Comparison of ENCODE assay signal across 10 cellular contexts in genomic region chr1:181483084-181483559, GRCh38. TPM values are rescaled to one million over a fixed set of nuclear protein-coding genes. Genes with fewer than 3 reads are reported as not detected.
DNase-seq lines count a peak whose midpoint lies in the region.
"Had no signal": no experiment of that assay in that cellular context is flagged by ENCODE, and none has a peak within 500 bp of the region (broad histone marks: within the 10 kb centered on the region; RNA-seq: fewer than 3 reads in every experiment).

Gene CACNA1E, plus strand, starts transcription at chr1:181483517. Its CDS starts 228 bp downstream, at chr1:181483745.

- H3K4me2 ChIP-seq in neuronal stem cell (ENCODE audit: insufficient read depth, low read length, poor library complexity, severe bottlenecking) = peak within 1 kb of the TSS; percentile 97

- H4K8ac ChIP-seq in neuronal stem cell (ENCODE audit: low read depth, low read length) = no peak within 1 kb of the TSS

- H3K9me3 ChIP-seq in ES-I3 (ENCODE audit: control insufficient read depth, insufficient read depth, low read length) (no peaks in the 10 kb centered on the region; the same call in 1 of the 2 replicates), ectodermal cell (ENCODE audit: control insufficient read depth, low read length) (peaks cover 2% of the 10 kb centered on the region), neuronal stem cell (replicated peaks in 1 of 2; ENCODE audit: control insufficient read depth in 2 of 2, insufficient read depth in 1 of 2, low read depth in 1 of 2, low read length in 2 of 2) (peaks cover 0 to 4% of the 10 kb centered on the region in 2 donors)
- H3K9me3 ChIP-seq: prostate gland had no signal

- H3K9ac ChIP-seq in ES-I3 (ENCODE audit: low read depth, low read length) (peak within 1 kb of the TSS; percentile 66), neuronal stem cell (ENCODE audit: low read depth, low read length, poor library complexity) (peak within 1 kb of the TSS; percentile 79)

- H3K4ac ChIP-seq in neuronal stem cell (ENCODE audit: low read length) = no peak within 1 kb of the TSS

- H4K91ac ChIP-seq in neuronal stem cell (ENCODE audit: low read depth, low read length, poor library complexity) = no peak within 1 kb of the TSS

- no peak within 1 kb of the TSS for H2AK5ac ChIP-seq in neuronal stem cell (ENCODE audit: low read depth, low read length)

- H3K4me3 ChIP-seq in ectodermal cell (ENCODE audit: insufficient read depth, low read depth, low read length) (peak within 1 kb of the TSS; percentile 34), neuronal stem cell (ENCODE audit: low read length in 2 of 2) (peak within 1 kb of the TSS in 1 of 2 donors; percentile 76)

- H3K27ac ChIP-seq in ectodermal cell (ENCODE audit: insufficient read depth, low read depth, low read length, poor library complexity, severe bottlenecking) (no peak within 1 kb of the TSS), neuronal stem cell (replicated peaks; ENCODE audit: low read length) (no peak within 1 kb of the TSS)
- H3K27ac ChIP-seq: prostate gland had no signal

- no peak within 1 kb of the TSS for H3K23ac ChIP-seq in neuronal stem cell (ENCODE audit: low read depth, low read length, poor library complexity)

- H2AFZ ChIP-seq in neuronal stem cell (ENCODE audit: low read length) = peak within 1 kb of the TSS; percentile 89

- H3K36me3 ChIP-seq in ES-I3 (ENCODE audit: insufficient read depth, low read length) = no peaks in the 10 kb centered on the region
- no peaks in the 10 kb centered on the region for H3K36me3 ChIP-seq in ectodermal cell (ENCODE audit: control insufficient read depth, insufficient read depth, low read length)
- no peaks in the 10 kb centered on the region for H3K36me3 ChIP-seq in neuronal stem cell (replicated peaks in 1 of 2; ENCODE audit: control insufficient read depth in 2 of 2, insufficient read depth in 2 of 2, low read length in 2 of 2)
- H3K36me3 ChIP-seq: prostate gland had no signal

- H2BK5ac ChIP-seq in neuronal stem cell (ENCODE audit: low read length) = no peak within 1 kb of the TSS

- H3K18ac ChIP-seq in neuronal stem cell (ENCODE audit: low read length) = peak within 1 kb of the TSS; percentile 93

- H3K27me3 ChIP-seq in ectodermal cell (ENCODE audit: control insufficient read depth, insufficient read depth, low read length, poor library complexity, severe bottlenecking) = peaks cover 74% of the 10 kb centered on the region
- H3K27me3 ChIP-seq in neuronal stem cell (ENCODE audit: control insufficient read depth in 3 of 3, insufficient read depth in 3 of 3, low read depth in 1 of 3, low read length in 3 of 3) = peaks cover 6 to 84% (median 42%) of the 10 kb centered on the region in 3 experiments

- H3K14ac ChIP-seq in neuronal stem cell (ENCODE audit: low read length) = no peak within 1 kb of the TSS

- peak within 1 kb of the TSS; percentile 60 for H2BK15ac ChIP-seq in neuronal stem cell (ENCODE audit: low read length)

- DNase-seq in NCI-H2227 treated with DMSO at 0.1 percent for 48 hours (lab: John Stamatoyannopoulos, UW) (peak; percentile 41), neuronal stem cell (ENCODE audit: low spot score) (no peak), NCI-H1048 (lab: John Stamatoyannopoulos, UW) (no peak), RKO (ENCODE audit: low spot score) (no peak)
- no peak for DNase-seq in activated effector memory CD4-positive, alpha-beta T cell treated with anti-CD3 and anti-CD28 coated beads, Interleukin-2, amount 50 U/mL, for 16 hours
- no peak for DNase-seq in stimulated activated CD4-positive, alpha-beta T cell treated with anti-CD3 and anti-CD28 coated beads, Interleukin-2, amount 100 ng/mL, for 24 hours
- DNase-seq: DND-41 had no signal

- peak within 1 kb of the TSS; percentile 69 for H2BK120ac ChIP-seq in neuronal stem cell (ENCODE audit: low read depth, low read length)

- 0 to 1% methylated on average over 12 of the region's 12 CpGs for WGBS in ectodermal cell, 2 experiments
- WGBS in neuronal stem cell (ENCODE audit: extremely low coverage in 2 of 2, insufficient read length in 2 of 2, insufficient replicate concordance in 1 of 2), 2 donors = no CpG with 5 or more reads among the region's 12 CpGs

- H2BK12ac ChIP-seq in neuronal stem cell (ENCODE audit: low read length) = peak within 1 kb of the TSS; percentile 49

- H3K79me1 ChIP-seq in neuronal stem cell (ENCODE audit: low read depth, low read length) = no peaks in the 10 kb centered on the region

- H3K4me1 ChIP-seq in ES-I3 (ENCODE audit: insufficient read depth, low read length) = peaks cover 5% of the 10 kb centered on the region; the same call in 1 of the 2 replicates
- H3K4me1 ChIP-seq in ectodermal cell (ENCODE audit: control insufficient read depth, insufficient read depth, low read length) = peaks cover 12% of the 10 kb centered on the region
- H3K4me1 ChIP-seq in neuronal stem cell (ENCODE audit: control insufficient read depth in 2 of 2, insufficient read depth in 1 of 2, low read depth in 1 of 2, low read length in 2 of 2) = peaks cover 0 to 17% of the 10 kb centered on the region in 2 donors
- H3K4me1 ChIP-seq: prostate gland had no signal

RNA-seq across cellular contexts. Expression of gene CACNA1E, which starts in this region (rescaled TPM):
- polyA plus RNA-seq in ectodermal cell (2013, experiment 1 of 4) = 0.74 TPM
- 0.84 TPM for polyA plus RNA-seq in ectodermal cell (2013, experiment 2 of 4)
- 0.80 TPM for polyA plus RNA-seq in ectodermal cell (2013, experiment 3 of 4)
- 0.89 TPM for polyA plus RNA-seq in ectodermal cell (2013, experiment 4 of 4)
- polyA plus RNA-seq in neuronal stem cell (2013, experiment 1 of 2) = 0.61 TPM
- 0.40 TPM for polyA plus RNA-seq in neuronal stem cell (2013, experiment 2 of 2)
